Comparison of ENCODE assay signal across 9 cellular contexts in the genomic region with DNA sequence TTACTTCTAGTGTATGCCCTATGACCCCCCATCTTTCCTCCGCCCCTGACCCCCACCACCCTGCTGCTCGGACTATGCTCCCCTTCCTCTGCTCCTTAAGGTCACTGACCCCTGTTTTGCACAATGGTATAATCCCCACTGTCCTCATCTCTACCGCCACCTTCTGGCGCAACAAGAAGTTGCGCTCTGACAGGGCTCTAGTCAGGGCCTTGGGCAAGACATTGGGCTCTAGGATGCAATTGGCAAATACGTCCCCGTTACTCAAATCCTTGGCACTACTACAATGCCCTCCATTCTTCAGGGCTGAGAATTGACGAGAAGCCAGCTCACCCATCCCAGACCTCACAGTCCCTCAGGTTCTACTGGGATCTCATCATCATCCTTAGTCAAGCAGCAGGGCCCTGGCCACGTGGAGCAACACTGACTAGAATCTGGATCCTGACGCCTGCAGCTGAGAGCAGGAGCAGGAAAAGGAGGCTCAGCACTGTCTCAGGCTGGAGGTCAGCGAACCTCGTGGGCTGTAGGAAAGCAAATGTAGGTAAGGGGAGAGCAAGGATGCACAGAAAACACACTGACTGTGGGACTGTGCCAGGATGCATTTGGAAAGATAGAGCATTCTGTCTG. TPM values are rescaled to one million over a fixed set of nuclear protein-coding genes. Genes with fewer than 3 reads are reported as not detected.
DNase-seq lines count a peak whose midpoint lies in the region; ATAC-seq and TF ChIP-seq lines count a peak whose summit lies in the region.
"Had no signal": no experiment of that assay in that cellular context is flagged by ENCODE, and none has a peak within 500 bp of the region (broad histone marks: within the 10 kb centered on the region; RNA-seq: fewer than 3 reads in every experiment).

No MANE protein-coding gene starts in this region.

- H3K27me3 ChIP-seq in NT2/D1 (ENCODE audit: insufficient read depth, insufficient read length) (no peaks in the 10 kb centered on the region), prostate gland (replicated peaks; ENCODE audit: insufficient read depth) (no peaks in the 10 kb centered on the region)

- no peaks in the 10 kb centered on the region for H3K27me3 Mint-ChIP-seq in natural killer cell treated with Interleukin-12 subunit alpha and Interleukin-12 subunit beta and Interleukin-15 and Interleukin-18, amount 100 ng/mL, for 72 hours

- H3K36me3 ChIP-seq in NT2/D1 (ENCODE audit: insufficient read depth, insufficient read length, low read length) (no peaks in the 10 kb centered on the region), prostate gland (no peaks in the 10 kb centered on the region)

- DNase-seq in AML-193 (lab: John Stamatoyannopoulos, UW) (peak; percentile 23 to 29), NT2/D1 (ENCODE audit: low read depth, low spot score) (peak; percentile 25), choroid plexus epithelial cell (ENCODE audit: low read depth) (peak; percentile 9), prostate gland (ENCODE audit: low spot score) (no peak), hepatic stellate cell (ENCODE audit: low spot score) (no peak)
- DNase-seq in natural killer cell treated with Interleukin-12 subunit alpha and Interleukin-12 subunit beta and Interleukin-15 and Interleukin-18, amount 100 ng/mL, for 72 hours (ENCODE audit: low spot score) = peak; percentile 60

- peak overlapping the region; percentile 12 for H3K4me3 Mint-ChIP-seq in natural killer cell treated with Interleukin-12 subunit alpha and Interleukin-12 subunit beta and Interleukin-15 and Interleukin-18, amount 100 ng/mL, for 72 hours

- TF ChIP-seq CTCF in choroid plexus epithelial cell (conservative IDR thresholded peaks at IDR 0.05; ENCODE audit: low read depth, low read length) (peak; percentile 54), prostate gland (IDR thresholded peaks at IDR 0.05) (no peak)

- peaks cover 5 to 6% of the 10 kb centered on the region in 2 donors for H3K4me1 Mint-ChIP-seq in natural killer cell treated with Interleukin-12 subunit alpha and Interleukin-12 subunit beta and Interleukin-15 and Interleukin-18, amount 100 ng/mL, for 72 hours (ENCODE audit: low read depth in 2 of 2)

- H3K27ac ChIP-seq in prostate gland = no peak overlapping the region

- H3K27ac Mint-ChIP-seq in natural killer cell treated with Interleukin-12 subunit alpha and Interleukin-12 subunit beta and Interleukin-15 and Interleukin-18, amount 100 ng/mL, for 72 hours = no peak overlapping the region

- no peak for TF ChIP-seq POLR2A in prostate gland (IDR thresholded peaks at IDR 0.05)

- H3K4me1 ChIP-seq in NT2/D1 (ENCODE audit: insufficient read depth, insufficient read length) (no peaks in the 10 kb centered on the region), prostate gland (replicated peaks) (no peaks in the 10 kb centered on the region)

- WGBS in prostate gland = 44% methylated on average over 12 of the region's 12 CpGs

- H3K9ac ChIP-seq in NT2/D1 (ENCODE audit: insufficient read length, low read depth) = no peak overlapping the region

- H3K9me3 ChIP-seq in NT2/D1 (ENCODE audit: insufficient read depth, low read length) = no peaks in the 10 kb centered on the region
- no peaks in the 10 kb centered on the region for H3K9me3 ChIP-seq in prostate gland

- peak; percentile 86 for ATAC-seq in GM18517 (IDR thresholded peaks at IDR 0.05; ENCODE audit: unreplicated experiment)
- peak; percentile 86 for ATAC-seq in HG02870 (IDR thresholded peaks at IDR 0.05; ENCODE audit: unreplicated experiment)
- peak; percentile 50 to 70 for ATAC-seq in natural killer cell treated with Interleukin-12 subunit alpha and Interleukin-12 subunit beta and Interleukin-15 and Interleukin-18, amount 100 ng/mL, for 72 hours

- intact Hi-C loops in prostate gland (cut with DNase I) = no loop called here

- H3K4me3 ChIP-seq in NT2/D1 (ENCODE audit: insufficient read length, low read depth) = no peak overlapping the region
- H3K4me3 ChIP-seq in choroid plexus epithelial cell (ENCODE audit: low read depth, low read length) = no peak overlapping the region
- H3K4me3 ChIP-seq in prostate gland = no peak overlapping the region

- no peaks in the 10 kb centered on the region for H3K36me3 Mint-ChIP-seq in natural killer cell treated with Interleukin-12 subunit alpha and Interleukin-12 subunit beta and Interleukin-15 and Interleukin-18, amount 100 ng/mL, for 72 hours

- H3K9me3 Mint-ChIP-seq in natural killer cell treated with Interleukin-12 subunit alpha and Interleukin-12 subunit beta and Interleukin-15 and Interleukin-18, amount 100 ng/mL, for 72 hours = no peaks in the 10 kb centered on the region

RNA-seq across cellular contexts. Expression of a gene that starts 10.6 kb away (rescaled TPM):
- total RNA-seq in natural killer cell treated with Interleukin-12 subunit alpha and Interleukin-12 subunit beta and Interleukin-15 and Interleukin-18, amount 100 ng/mL, for 72 hours = not detected
- not detected for total RNA-seq in prostate gland
- total RNA-seq: HT1080 had no signal

RNA-seq across cellular contexts. Expression of a gene that starts 20.4 kb away (rescaled TPM):
- 10 to 100 TPM in 1 of 2 donors, 1 to 10 TPM in 1; 3.3 to 10.2 TPM for total RNA-seq in natural killer cell treated with Interleukin-12 subunit alpha and Interleukin-12 subunit beta and Interleukin-15 and Interleukin-18, amount 100 ng/mL, for 72 hours
- total RNA-seq in prostate gland = under 1 TPM; 0.45 to 0.82 TPM
- total RNA-seq: HT1080 had no signal

RNA-seq across cellular contexts. Expression of a gene that starts 26.6 kb away (rescaled TPM):
- not detected for total RNA-seq in natural killer cell treated with Interleukin-12 subunit alpha and Interleukin-12 subunit beta and Interleukin-15 and Interleukin-18, amount 100 ng/mL, for 72 hours
- 1 to 10 TPM in 1 of 2 donors, not detected in 1; 1.1 TPM for total RNA-seq in prostate gland
- total RNA-seq: HT1080 had no signal

RNA-seq across cellular contexts. Expression of a gene that starts 30.1 kb away (rescaled TPM):
- not detected for total RNA-seq in natural killer cell treated with Interleukin-12 subunit alpha and Interleukin-12 subunit beta and Interleukin-15 and Interleukin-18, amount 100 ng/mL, for 72 hours
- total RNA-seq in prostate gland = not detected
- total RNA-seq: HT1080 had no signal

RNA-seq across cellular contexts. Expression of a gene that starts 41.1 kb away (rescaled TPM):
- not detected for total RNA-seq in natural killer cell treated with Interleukin-12 subunit alpha and Interleukin-12 subunit beta and Interleukin-15 and Interleukin-18, amount 100 ng/mL, for 72 hours
- 1 to 10 TPM in 1 of 2 donors, not detected in 1; 3.1 TPM for total RNA-seq in prostate gland
- total RNA-seq: HT1080 had no signal

Comparison
In these comparisons a context has a peak if more than half of its experiments do, and no peak if none do; other contexts are left out.
1. DNase-seq: peak in AML-193 (2 of 2), NT2/D1 (single experiment), choroid plexus epithelial cell (single experiment) and natural killer cell treated with Interleukin-12 subunit alpha and Interleukin-12 subunit beta and Interleukin-15 and Interleukin-18, amount 100 ng/mL, for 72 hours (single experiment); none in prostate gland (single experiment) and hepatic stellate cell (single experiment).
2. Peak in every context shown above with its lines, with median percentiles within 50 percentile points of each other: ATAC-seq.